In the genomic region with DNA sequence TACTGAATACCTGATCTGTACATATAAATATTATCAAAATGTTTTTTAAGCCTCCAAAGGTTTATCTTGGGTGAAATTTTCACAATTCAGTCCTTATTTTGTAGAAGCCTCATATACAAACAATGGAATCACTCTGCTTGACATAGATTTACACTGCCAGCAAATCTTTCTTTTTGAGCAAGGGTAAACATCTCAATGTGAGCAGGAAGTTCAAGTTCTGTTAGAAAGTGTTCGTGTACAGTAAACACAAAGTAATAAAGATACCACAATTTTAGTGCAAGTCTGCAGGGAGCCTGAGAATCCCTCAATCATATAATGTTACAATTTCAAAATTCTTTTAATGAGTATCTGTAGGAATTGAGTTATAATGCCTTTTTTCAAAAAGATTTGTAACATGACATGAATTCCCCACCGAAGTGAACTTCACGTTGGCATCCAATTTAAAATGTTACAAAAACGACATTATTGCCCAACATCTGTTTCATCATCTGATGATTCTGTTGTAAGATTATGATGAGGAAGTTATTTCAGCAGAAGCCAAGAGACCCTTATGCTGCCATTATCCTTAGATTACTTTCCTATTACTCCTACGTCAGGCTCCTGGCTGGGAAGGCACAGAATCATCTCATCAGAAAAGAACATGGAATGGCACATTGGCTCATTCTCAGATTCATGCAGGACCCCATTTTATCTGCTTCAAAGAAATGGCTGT, we compare ENCODE assay signal across 22 cellular contexts.
DNase-seq lines count a peak whose midpoint lies in the region; ATAC-seq and TF ChIP-seq lines count a peak whose summit lies in the region.
"Had no signal": no experiment of that assay in that cellular context is flagged by ENCODE, and none has a peak within 500 bp of the region (broad histone marks: within the 10 kb centered on the region; RNA-seq: fewer than 3 reads in every experiment).

No MANE protein-coding gene starts in this region.

- H3K79me1 ChIP-seq in neuronal stem cell (ENCODE audit: low read depth, low read length) = no peaks in the 10 kb centered on the region

- in situ Hi-C loops in KBM-7 (cut with MboI; ENCODE audit: low pct_unique_long_range_greater_than_20kb, low sequenced_read_pairs) = no loop called here

- H3K4me3 ChIP-seq in fibroblast of mammary gland (ENCODE audit: control insufficient read depth, low read depth, low read length) (no peak overlapping the region), neuronal stem cell (ENCODE audit: low read length in 2 of 2) (no peak overlapping the region)
- H3K4me3 ChIP-seq: colonic mucosa, GM23338, prostate gland, tibial nerve had no signal

- H3K36me3 ChIP-seq in neuronal stem cell (replicated peaks in 1 of 2; ENCODE audit: control insufficient read depth in 2 of 2, insufficient read depth in 2 of 2, low read length in 2 of 2) = no peaks in the 10 kb centered on the region
- H3K36me3 ChIP-seq: colonic mucosa, prostate gland, tibial nerve had no signal

- H2AK5ac ChIP-seq in neuronal stem cell (ENCODE audit: low read depth, low read length) = no peak overlapping the region

- no peaks in the 10 kb centered on the region for H3K27me3 ChIP-seq in neuronal stem cell (ENCODE audit: control insufficient read depth in 3 of 3, insufficient read depth in 3 of 3, low read depth in 1 of 3, low read length in 3 of 3)
- H3K27me3 ChIP-seq: colonic mucosa, tibial nerve had no signal

- H3K4ac ChIP-seq in neuronal stem cell (ENCODE audit: low read length) = no peak overlapping the region

- no peak overlapping the region for H4K91ac ChIP-seq in neuronal stem cell (ENCODE audit: low read depth, low read length, poor library complexity)

- H2BK12ac ChIP-seq in neuronal stem cell (ENCODE audit: low read length) = no peak overlapping the region

- WGBS in neuronal stem cell (ENCODE audit: extremely low coverage in 2 of 2, insufficient read length in 2 of 2, insufficient replicate concordance in 1 of 2), 2 donors = no CpG with 5 or more reads among the region's 5 CpGs

- no peak overlapping the region for H3K27ac ChIP-seq in neuronal stem cell (replicated peaks; ENCODE audit: low read length)
- H3K27ac ChIP-seq: colonic mucosa, prostate gland, tibial nerve had no signal

- no peak overlapping the region for H2AFZ ChIP-seq in neuronal stem cell (ENCODE audit: low read length)
- H2AFZ ChIP-seq: GM23338 had no signal

- no peak overlapping the region for H3K9ac ChIP-seq in neuronal stem cell (ENCODE audit: low read depth, low read length, poor library complexity)

- H2BK120ac ChIP-seq in neuronal stem cell (ENCODE audit: low read depth, low read length) = no peak overlapping the region

- H3K18ac ChIP-seq in neuronal stem cell (ENCODE audit: low read length) = no peak overlapping the region

- no peak overlapping the region for H3K14ac ChIP-seq in neuronal stem cell (ENCODE audit: low read length)

- no peak for ATAC-seq in HG03460 (IDR thresholded peaks at IDR 0.05; ENCODE audit: unreplicated experiment)
- ATAC-seq: GM23338; natural killer cell treated with Interleukin-12 subunit alpha and Interleukin-12 subunit beta and Interleukin-15 and Interleukin-18, amount 100 ng/mL, for 72 hours; Panc1; SK-N-SH treated with all-trans-retinoic acid at 6 μM for 48 hours; stimulated activated effector memory CD8-positive, alpha-beta T cell treated with anti-CD3 and anti-CD28 coated beads, Interleukin-12 subunit alpha, Interleukin-12 subunit beta, amount 100 ng/mL, for 72 hours had no signal

- no peak overlapping the region for H3K4me2 ChIP-seq in neuronal stem cell (ENCODE audit: insufficient read depth, low read length, poor library complexity, severe bottlenecking)
- H3K4me2 ChIP-seq: GM23338 had no signal

- H3K23ac ChIP-seq in neuronal stem cell (ENCODE audit: low read depth, low read length, poor library complexity) = no peak overlapping the region

- peaks cover 0 to 5% of the 10 kb centered on the region in 2 donors for H3K4me1 ChIP-seq in neuronal stem cell (ENCODE audit: control insufficient read depth in 2 of 2, insufficient read depth in 1 of 2, low read depth in 1 of 2, low read length in 2 of 2)
- H3K4me1 ChIP-seq: colonic mucosa, prostate gland, tibial nerve had no signal

- H3K9me3 ChIP-seq in neuronal stem cell (replicated peaks in 1 of 2; ENCODE audit: control insufficient read depth in 2 of 2, insufficient read depth in 1 of 2, low read depth in 1 of 2, low read length in 2 of 2) = no peaks in the 10 kb centered on the region
- H3K9me3 ChIP-seq: colonic mucosa, prostate gland, tibial nerve had no signal

- DNase-seq in KBM-7 (peak; percentile 2), NOMO-1 treated with DMSO at 0.1 percent for 48 hours (lab: John Stamatoyannopoulos, UW; ENCODE audit: unreplicated experiment) (peak; percentile 79), fibroblast of mammary gland (ENCODE audit: low read depth) (peak; percentile 74), pons (ENCODE audit: low spot score) (peak; percentile 11), neuronal stem cell (ENCODE audit: low spot score) (no peak), NCI-H2171 (lab: John Stamatoyannopoulos, UW) (no peak)
- no peak for DNase-seq in activated T-cell treated with anti-CD3 and anti-CD28 coated beads, Interleukin-2, amount 50 U/mL, for 1 hour
- DNase-seq: activated CD4-positive, alpha-beta T cell treated with anti-CD3 and anti-CD28 coated beads, Interleukin-2, amount 50 U/mL, for 4 hours; activated naive CD4-positive, alpha-beta T cell treated with anti-CD3 and anti-CD28 coated beads, Interleukin-2, amount 50 U/mL, for 16 hours; activated T-cell treated with anti-CD3 and anti-CD28 coated beads, Interleukin-2, amount 50 U/mL, for 24 hours; colonic mucosa; DMS 273 treated with DMSO at 0.1 percent for 48 hours; mammary epithelial cell; NCI-H1694 had no signal

- no peak overlapping the region for H4K8ac ChIP-seq in neuronal stem cell (ENCODE audit: low read depth, low read length)

- H2BK5ac ChIP-seq in neuronal stem cell (ENCODE audit: low read length) = no peak overlapping the region

- TF ChIP-seq CTCF in fibroblast of mammary gland (conservative IDR thresholded peaks at IDR 0.05; ENCODE audit: control insufficient read depth, insufficient read depth, low read depth, low read length) = no peak

- no peak overlapping the region for H2BK15ac ChIP-seq in neuronal stem cell (ENCODE audit: low read length)

Comparison
In these comparisons a context has a peak if more than half of its experiments do, and no peak if none do; other contexts are left out.
1. DNase-seq: peak in KBM-7 (single experiment), NOMO-1 treated with DMSO at 0.1 percent for 48 hours (single experiment), fibroblast of mammary gland (single experiment) and pons (single experiment); none in activated T-cell treated with anti-CD3 and anti-CD28 coated beads, Interleukin-2, amount 50 U/mL, for 1 hour (single experiment), neuronal stem cell (single experiment) and NCI-H2171 (single experiment).